ENCODE assay signal across 8 cellular contexts in the genomic region with DNA sequence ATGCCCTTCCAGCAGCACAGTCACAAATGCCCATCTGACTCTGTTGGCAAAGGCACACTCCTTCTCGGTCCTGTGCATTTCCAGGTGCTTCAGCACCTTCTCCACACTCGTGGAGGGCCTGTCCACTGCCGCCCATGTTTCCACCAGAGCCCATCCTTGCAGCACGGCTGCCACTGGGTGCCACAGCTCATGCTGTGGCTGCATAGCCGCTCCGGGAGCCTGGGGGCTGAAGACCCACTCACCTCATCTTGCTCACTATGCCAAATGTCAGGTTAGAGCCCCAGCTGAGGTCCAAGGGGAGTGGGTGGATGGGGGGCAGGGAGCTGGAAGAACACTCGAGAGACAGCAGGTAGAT. TPM values are rescaled to one million over a fixed set of nuclear protein-coding genes. Genes with fewer than 3 reads are reported as not detected.
DNase-seq lines count a peak whose midpoint lies in the region; ATAC-seq, FAIRE-seq and TF ChIP-seq lines count a peak whose summit lies in the region.

No MANE protein-coding gene starts in this region.

- H2BK120ac ChIP-seq in trophoblast cell (ENCODE audit: insufficient read depth, low read length, poor library complexity): no peak overlapping the region

- TF ChIP-seq CTCF in C4-2B (conservative IDR thresholded peaks at IDR 0.05) (no peak), endothelial cell of umbilical vein (IDR thresholded peaks at IDR 0.05; ENCODE audit: extremely low read depth in 1 of 2, insufficient read depth in 1 of 2, low read depth in 1 of 2, low read length in 2 of 2) (no peak)

- DNase-seq in SJCRH30: no peak
- DNase-seq in endothelial cell of umbilical vein (ENCODE audit: low read depth, low spot score): no peak
- no peak for DNase-seq in trophoblast cell
- no peak for DNase-seq in NCI-H69 (lab: John Stamatoyannopoulos, UW)
- no peak for DNase-seq in NCI-H82 (lab: John Stamatoyannopoulos, UW)

- H3K14ac ChIP-seq in trophoblast cell (ENCODE audit: low read length): no peak overlapping the region

- H3K18ac ChIP-seq in trophoblast cell (ENCODE audit: low read length): peak overlapping the region; percentile 3

- H4K91ac ChIP-seq in trophoblast cell (ENCODE audit: low read depth, low read length): no peak overlapping the region

- ATAC-seq in GM21360 (IDR thresholded peaks at IDR 0.05; ENCODE audit: unreplicated experiment) (no peak), GM21515 (IDR thresholded peaks at IDR 0.05; ENCODE audit: unreplicated experiment) (no peak)

- H3K36me3 ChIP-seq in SJCRH30: no peaks in the 10 kb centered on the region
- no peaks in the 10 kb centered on the region for H3K36me3 ChIP-seq in endothelial cell of umbilical vein (ENCODE audit: control insufficient read depth in 2 of 2, extremely low read depth in 1 of 2, insufficient read depth in 2 of 2, low read length in 2 of 2)
- peaks cover under 1 to 10% of the 10 kb centered on the region in 2 experiments for H3K36me3 ChIP-seq in trophoblast cell (ENCODE audit: control insufficient read depth in 1 of 2, insufficient read depth in 2 of 2, low read length in 2 of 2)

- no peaks in the 10 kb centered on the region for H3K9me3 ChIP-seq in SJCRH30 (replicated peaks)
- H3K9me3 ChIP-seq in endothelial cell of umbilical vein (replicated peaks; ENCODE audit: control insufficient read depth, insufficient read depth, low read length): no peaks in the 10 kb centered on the region
- peaks cover 6% of the 10 kb centered on the region for H3K9me3 ChIP-seq in trophoblast cell (ENCODE audit: insufficient read depth, low read depth, low read length)

- H3K4me1 ChIP-seq in SJCRH30 (no peaks in the 10 kb centered on the region), endothelial cell of umbilical vein (ENCODE audit: control insufficient read depth, extremely low read depth, insufficient read depth, low read length) (peaks cover 34% of the 10 kb centered on the region), trophoblast cell (ENCODE audit: control insufficient read depth in 1 of 2, insufficient read depth in 2 of 2, low read length in 2 of 2) (peaks cover 0 to 3% of the 10 kb centered on the region in 2 experiments)

- peak overlapping the region; percentile 36 for H4K8ac ChIP-seq in trophoblast cell (ENCODE audit: low read depth, low read length)

- dilution Hi-C loops in endothelial cell of umbilical vein (cut with MboI; ENCODE audit: extremely low pct_ligation_motif_present, low sequenced_read_pairs): no loop called here

- no peak for TF ChIP-seq POLR2A in endothelial cell of umbilical vein (IDR thresholded peaks at IDR 0.05; ENCODE audit: low read depth, low read length)

- CTCF ChIA-PET in endothelial cell of umbilical vein (lab: Charles Lee): interaction anchor here (0.6 to 3.0 kb wide), 57 partner anchors 9 to 1169 kb away, joined by 3 to 59 read pairs (median 5); a partner anchor contains a TSS

- H3K23ac ChIP-seq in trophoblast cell (ENCODE audit: low read length): no peak overlapping the region

- H2BK12ac ChIP-seq in trophoblast cell (ENCODE audit: low read length): no peak overlapping the region

- POLR2A ChIA-PET in endothelial cell of umbilical vein (lab: Charles Lee): interaction anchor here (0.6 to 1.7 kb wide), 7 partner anchors 21 to 546 kb away, joined by 3 to 15 read pairs (median 6); a partner anchor contains a TSS

- H3K9ac ChIP-seq in endothelial cell of umbilical vein (replicated peaks; ENCODE audit: extremely low read depth, insufficient read depth, low read length): peak overlapping the region; percentile 83
- no peak overlapping the region for H3K9ac ChIP-seq in trophoblast cell (ENCODE audit: low read length)

- H3K79me2 ChIP-seq in endothelial cell of umbilical vein (ENCODE audit: control insufficient read depth, insufficient read depth, low read length) (peaks cover 12% of the 10 kb centered on the region), trophoblast cell (ENCODE audit: control insufficient read depth, insufficient read depth, low read length, poor library complexity) (no peaks in the 10 kb centered on the region)

- peak overlapping the region; percentile 15 for H2AK5ac ChIP-seq in trophoblast cell (ENCODE audit: low read length)

- no peak overlapping the region for H3K4ac ChIP-seq in trophoblast cell (ENCODE audit: low read depth, low read length)

- H3K27ac ChIP-seq in C4-2B (peak overlapping the region; percentile 59), SJCRH30 (peak overlapping the region; percentile 63; the same call in 1 of the 2 replicates), endothelial cell of umbilical vein (ENCODE audit: insufficient read depth, low read depth, low read length) (peak overlapping the region; percentile 60), trophoblast cell (ENCODE audit: low read depth, low read length) (no peak overlapping the region)

- H3K4me3 ChIP-seq in SJCRH30 (no peak overlapping the region), endothelial cell of umbilical vein (replicated peaks in 1 of 3; ENCODE audit: insufficient read depth in 1 of 3, low read depth in 1 of 3, low read length in 3 of 3) (no peak overlapping the region), trophoblast cell (ENCODE audit: low read depth, low read length) (no peak overlapping the region)

- intact Hi-C loops in endothelial cell of umbilical vein (cut with micrococcal nuclease): loop anchor here (1.0 to 5.0 kb wide), 13 partner anchors 20 to 518 kb away; a partner anchor contains a TSS

- no peaks in the 10 kb centered on the region for H3K9me1 ChIP-seq in endothelial cell of umbilical vein (replicated peaks; ENCODE audit: control insufficient read depth, extremely low read depth, insufficient read depth, low read length)

- no peaks in the 10 kb centered on the region for H4K20me1 ChIP-seq in endothelial cell of umbilical vein (replicated peaks; ENCODE audit: control insufficient read depth, extremely low read depth, insufficient read depth, low read length)

- H4K12ac ChIP-seq in trophoblast cell (ENCODE audit: low read depth, low read length): peak overlapping the region; percentile 46

- no peak overlapping the region for H2BK5ac ChIP-seq in trophoblast cell (ENCODE audit: low read depth, low read length, poor library complexity)

- FAIRE-seq in endothelial cell of umbilical vein (lab: Jason Lieb, UNC): no peak

- H2AFZ ChIP-seq in endothelial cell of umbilical vein (ENCODE audit: low read depth, low read length) (peak overlapping the region; percentile 95), trophoblast cell (ENCODE audit: insufficient read depth, low read length, poor library complexity) (no peak overlapping the region)

- H3K27me3 ChIP-seq in SJCRH30 (no peaks in the 10 kb centered on the region), endothelial cell of umbilical vein (ENCODE audit: control insufficient read depth in 2 of 2, insufficient read depth in 2 of 2, low read length in 2 of 2) (no peaks in the 10 kb centered on the region), trophoblast cell (ENCODE audit: insufficient read depth, low read length) (no peaks in the 10 kb centered on the region)

- no CpG with 5 or more reads among the region's 7 CpGs for WGBS in trophoblast cell (ENCODE audit: extremely low coverage, insufficient coverage, insufficient read length)

- H3K4me2 ChIP-seq in endothelial cell of umbilical vein (ENCODE audit: insufficient read depth, low read length) (no peak overlapping the region), trophoblast cell (ENCODE audit: low read length) (no peak overlapping the region)

- BruUV-seq in endothelial cell of umbilical vein (replicated peaks; lab: Mats Ljungman, UMichigan): no TSS peak

- H3K79me1 ChIP-seq in trophoblast cell (ENCODE audit: low read length): no peaks in the 10 kb centered on the region

TF ChIP-seq in endothelial cell of umbilical vein, 7 proteins besides CTCF, POLR2A, EP300 and RAD21 (continues in another document):
- TF ChIP-seq GATA2 (IDR thresholded peaks at IDR 0.05; ENCODE audit: insufficient read depth, insufficient read length, low read depth, low read length): no peak
- TF ChIP-seq EZH2 (IDR thresholded peaks at IDR 0.05; ENCODE audit: borderline replicate concordance, low read depth, low read length, severe bottlenecking): no peak
- no peak for TF ChIP-seq MYC (IDR thresholded peaks at IDR 0.05; ENCODE audit: low read depth, low read length)
- TF ChIP-seq FOS (IDR thresholded peaks at IDR 0.05; ENCODE audit: borderline replicate concordance, insufficient read depth, low read length): no peak

RNA-seq across cellular contexts. Expression of a gene that starts 6.9 kb away (rescaled TPM):
- total RNA-seq in SJCRH30 (2014; rRNA removed; shearing (Covaris generic)): 3.9 and 4.6 TPM in 2 replicates
- 4.9 and 6.9 TPM in 2 replicates for total RNA-seq in endothelial cell of umbilical vein
- polyA plus RNA-seq in endothelial cell of umbilical vein: 2.5 and 2.7 TPM in 2 replicates
- polyA plus RNA-seq in endothelial cell of umbilical vein (2011; cell fraction: cytosol; rRNA removed): 2.2 and 2.5 TPM in 2 replicates
- polyA plus RNA-seq in endothelial cell of umbilical vein (2011; cell fraction: nucleus; rRNA removed): 4.1 and 4.6 TPM in 2 replicates
- 2.2 and 2.6 TPM in 2 replicates for polyA plus RNA-seq in endothelial cell of umbilical vein (2012)
- 3.4 and 3.5 TPM in 2 replicates for polyA minus RNA-seq in endothelial cell of umbilical vein
- 0.82 TPM for polyA minus RNA-seq in endothelial cell of umbilical vein (2011; cell fraction: cytosol; rRNA and poly(A)+ RNA removed)
- polyA minus RNA-seq in endothelial cell of umbilical vein (2011; cell fraction: nucleus; rRNA and poly(A)+ RNA removed): 2.2 and 2.8 TPM in 2 replicates
- 3.1 and 3.3 TPM in 2 replicates for polyA plus RNA-seq in trophoblast cell (2013)

RNA-seq across cellular contexts. Expression of a gene that starts 20.7 kb away (rescaled TPM):
- total RNA-seq in SJCRH30 (2014; rRNA removed; shearing (Covaris generic)): 1.9 and 2.6 TPM in 2 replicates
- 19.5 and 23.0 TPM in 2 replicates for total RNA-seq in endothelial cell of umbilical vein
- polyA plus RNA-seq in endothelial cell of umbilical vein: 11.0 and 12.9 TPM in 2 replicates
- polyA plus RNA-seq in endothelial cell of umbilical vein (2011; cell fraction: cytosol; rRNA removed): 19.9 and 24.1 TPM in 2 replicates
- 45.5 and 49.6 TPM in 2 replicates for polyA plus RNA-seq in endothelial cell of umbilical vein (2011; cell fraction: nucleus; rRNA removed)
- 18.0 and 26.7 TPM in 2 replicates for polyA plus RNA-seq in endothelial cell of umbilical vein (2012)
- polyA minus RNA-seq in endothelial cell of umbilical vein: 22.5 and 27.7 TPM in 2 replicates
- polyA minus RNA-seq in endothelial cell of umbilical vein (2011; cell fraction: cytosol; rRNA and poly(A)+ RNA removed): 6.3 TPM
- 14.4 and 18.7 TPM in 2 replicates for polyA minus RNA-seq in endothelial cell of umbilical vein (2011; cell fraction: nucleus; rRNA and poly(A)+ RNA removed)
- 2.0 TPM in 2 replicates for polyA plus RNA-seq in trophoblast cell (2013)

RNA-seq across cellular contexts. Expression of a gene that starts 42.9 kb away (rescaled TPM):
- 8.4 and 10.5 TPM in 2 replicates for total RNA-seq in SJCRH30 (2014; rRNA removed; shearing (Covaris generic))
- total RNA-seq in endothelial cell of umbilical vein: 4.2 and 4.4 TPM in 2 replicates
- polyA plus RNA-seq in endothelial cell of umbilical vein: 1.1 and 1.3 TPM in 2 replicates
- polyA plus RNA-seq in endothelial cell of umbilical vein (2011; cell fraction: cytosol; rRNA removed): 1.3 and 1.4 TPM in 2 replicates
- polyA plus RNA-seq in endothelial cell of umbilical vein (2011; cell fraction: nucleus; rRNA removed): 3.3 and 4.0 TPM in 2 replicates
- polyA plus RNA-seq in endothelial cell of umbilical vein (2012): 1.5 and 1.6 TPM in 2 replicates
- 3.0 and 3.3 TPM in 2 replicates for polyA minus RNA-seq in endothelial cell of umbilical vein
- polyA minus RNA-seq in endothelial cell of umbilical vein (2011; cell fraction: cytosol; rRNA and poly(A)+ RNA removed): 3.3 TPM
- 3.6 and 5.3 TPM in 2 replicates for polyA minus RNA-seq in endothelial cell of umbilical vein (2011; cell fraction: nucleus; rRNA and poly(A)+ RNA removed)
- 2.6 and 3.0 TPM in 2 replicates for polyA plus RNA-seq in trophoblast cell (2013)
